In the genomic region with DNA sequence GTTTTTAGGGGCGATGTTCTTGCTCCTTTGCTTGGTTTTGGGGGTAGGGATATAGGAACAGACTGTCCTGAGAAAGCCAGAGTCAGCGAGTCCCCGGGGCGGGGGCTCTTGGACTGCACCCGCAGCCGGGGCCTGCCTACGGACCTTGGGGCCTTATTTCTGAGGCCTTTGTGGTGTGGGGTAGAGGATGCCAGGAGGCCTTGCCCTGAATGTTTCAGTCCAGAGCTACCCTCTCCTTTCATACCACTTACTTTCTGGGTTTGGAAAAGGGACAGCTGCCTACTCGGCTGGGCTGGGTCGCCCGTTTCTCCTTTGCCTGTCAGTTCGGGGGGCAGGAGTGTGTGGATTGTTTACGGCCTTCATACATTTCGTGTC, we compare ENCODE assay signal across 8 cellular contexts. TPM values are rescaled to one million over a fixed set of nuclear protein-coding genes. Genes with fewer than 3 reads are reported as not detected.
DNase-seq lines count a peak whose midpoint lies in the region; ATAC-seq and TF ChIP-seq lines count a peak whose summit lies in the region.

No MANE protein-coding gene starts in this region.

- ATAC-seq in GM21515 (IDR thresholded peaks at IDR 0.05; ENCODE audit: unreplicated experiment) = peak; percentile 19
- peak; percentile 28 to 33 for ATAC-seq in stimulated activated naive B cell treated with anti-CD40 and anti-IgM and Interleukin-4, amounts not matched to agents 10 μg/mL and 1 μg/mL and 100 μg/mL, for 72 hours (replicated peaks)

- DNase-seq in DMS 273 treated with DMSO at 0.1 percent for 48 hours (lab: John Stamatoyannopoulos, UW) (peak; percentile 38), adrenal gland (peak in 2 of 7 donors; percentile 42 to 46), kidney glomerular epithelial cell (lab: John Stamatoyannopoulos, UW) (no peak), GM10248 (ENCODE audit: extremely low spot score) (no peak)
- no peak for DNase-seq in stimulated activated naive B cell treated with anti-CD40 and anti-IgM and Interleukin-4, amounts not matched to agents 10 μg/mL and 1 μg/mL and 100 μg/mL, for 72 hours

- H3K27me3 ChIP-seq in adrenal gland = no peaks in the 10 kb centered on the region

- WGBS in adrenal gland, 4 donors = 0 to 2% (median 1%) methylated on average over 12 to 13 of the region's 13 CpGs

- no peaks in the 10 kb centered on the region for H3K36me3 ChIP-seq in adrenal gland (replicated peaks in 1 of 2)

- TF ChIP-seq CTCF in adrenal gland (IDR thresholded peaks at IDR 0.05) = no peak
- TF ChIP-seq CTCF in GM10248 (IDR thresholded peaks at IDR 0.05; ENCODE audit: control extremely low read depth, extremely low read depth, low read depth, missing control alignments) = no peak

- no peaks in the 10 kb centered on the region for H3K9me3 Mint-ChIP-seq in IgD-negative memory B cell
- H3K9me3 Mint-ChIP-seq in stimulated activated naive B cell treated with anti-CD40 and anti-IgM and Interleukin-4, amounts not matched to agents 10 μg/mL and 1 μg/mL and 100 μg/mL, for 72 hours = no peaks in the 10 kb centered on the region

- H3K27me3 Mint-ChIP-seq in IgD-negative memory B cell = no peaks in the 10 kb centered on the region
- no peaks in the 10 kb centered on the region for H3K27me3 Mint-ChIP-seq in stimulated activated naive B cell treated with anti-CD40 and anti-IgM and Interleukin-4, amounts not matched to agents 10 μg/mL and 1 μg/mL and 100 μg/mL, for 72 hours

- no peak for TF ChIP-seq POLR2A in adrenal gland (IDR thresholded peaks at IDR 0.05)

- peaks cover 26 to 44% (median 33%) of the 10 kb centered on the region in 3 donors for H3K4me1 Mint-ChIP-seq in IgD-negative memory B cell
- peaks cover 25 to 50% of the 10 kb centered on the region in 2 donors for H3K4me1 Mint-ChIP-seq in stimulated activated naive B cell treated with anti-CD40 and anti-IgM and Interleukin-4, amounts not matched to agents 10 μg/mL and 1 μg/mL and 100 μg/mL, for 72 hours

- H3K4me1 ChIP-seq in adrenal gland (replicated peaks in 1 of 2) = peaks cover 18 to 43% of the 10 kb centered on the region in 2 donors

- intact Hi-C loops in adrenal gland (cut with DNase I) = no loop called here

- POLR2A ChIA-PET in GM10248 (lab: Yijun Ruan, JAX) = interaction anchor here (0.6 to 1.3 kb wide), 2 partner anchors 108 to 127 kb away, joined by 5 to 8 read pairs; a partner anchor contains a TSS

- peak overlapping the region; percentile 93 to 98 (median 97) for H3K27ac Mint-ChIP-seq in IgD-negative memory B cell
- peak overlapping the region; percentile 99 for H3K27ac Mint-ChIP-seq in stimulated activated naive B cell treated with anti-CD40 and anti-IgM and Interleukin-4, amounts not matched to agents 10 μg/mL and 1 μg/mL and 100 μg/mL, for 72 hours

- CTCF ChIA-PET in GM10248 (lab: Yijun Ruan, JAX) = interaction anchor here (0.9 to 1.4 kb wide), 3 partner anchors 9 to 158 kb away, joined by 3 to 5 read pairs (median 4); no protein-coding TSS in a partner anchor

- H3K4me3 Mint-ChIP-seq in IgD-negative memory B cell = peak overlapping the region; percentile 88 to 99 (median 96)
- peak overlapping the region; percentile 89 to 91 for H3K4me3 Mint-ChIP-seq in stimulated activated naive B cell treated with anti-CD40 and anti-IgM and Interleukin-4, amounts not matched to agents 10 μg/mL and 1 μg/mL and 100 μg/mL, for 72 hours

- H3K4me3 ChIP-seq in adrenal gland = peak overlapping the region; percentile 70 to 93 (median 84)
- H3K4me3 ChIP-seq in iPS-18c (ENCODE audit: insufficient read depth, low read depth, low read length) = peak overlapping the region; percentile 94

- H3K27ac ChIP-seq in adrenal gland = peak overlapping the region; percentile 81 to 98 (median 87)

- H3K36me3 Mint-ChIP-seq in IgD-negative memory B cell = peaks cover 2% of the 10 kb centered on the region
- H3K36me3 Mint-ChIP-seq in stimulated activated naive B cell treated with anti-CD40 and anti-IgM and Interleukin-4, amounts not matched to agents 10 μg/mL and 1 μg/mL and 100 μg/mL, for 72 hours = peaks cover 8 to 29% of the 10 kb centered on the region in 2 donors

- no peaks in the 10 kb centered on the region for H3K9me3 ChIP-seq in adrenal gland (replicated peaks in 1 of 3)
- H3K9me3 ChIP-seq in iPS-18c (ENCODE audit: control insufficient read depth, insufficient read depth, low read length) = no peaks in the 10 kb centered on the region

RNA-seq across cellular contexts. Expression of a gene that starts 0.4 kb away (rescaled TPM):
- 65.3 TPM for polyA plus RNA-seq in IgD-negative memory B cell
- total RNA-seq in adrenal gland = 10 to 100 TPM; 30.6 to 69.1 (median 56.8) TPM
- 10 to 100 TPM; 49.8 to 57.8 (median 52.0) TPM for polyA plus RNA-seq in adrenal gland

RNA-seq across cellular contexts. Expression of a gene that starts 35.5 kb away (rescaled TPM):
- polyA plus RNA-seq in IgD-negative memory B cell (2.0 TPM), adrenal gland (10 to 100 TPM in 2 of 3 donors, 1 to 10 TPM in 1; 8.8 to 32.5 (median 11.2) TPM)
- 10 to 100 TPM; 10.2 to 43.7 (median 19.9) TPM for total RNA-seq in adrenal gland
